ENCODE assay signal across 8 cellular contexts in the genomic region with DNA sequence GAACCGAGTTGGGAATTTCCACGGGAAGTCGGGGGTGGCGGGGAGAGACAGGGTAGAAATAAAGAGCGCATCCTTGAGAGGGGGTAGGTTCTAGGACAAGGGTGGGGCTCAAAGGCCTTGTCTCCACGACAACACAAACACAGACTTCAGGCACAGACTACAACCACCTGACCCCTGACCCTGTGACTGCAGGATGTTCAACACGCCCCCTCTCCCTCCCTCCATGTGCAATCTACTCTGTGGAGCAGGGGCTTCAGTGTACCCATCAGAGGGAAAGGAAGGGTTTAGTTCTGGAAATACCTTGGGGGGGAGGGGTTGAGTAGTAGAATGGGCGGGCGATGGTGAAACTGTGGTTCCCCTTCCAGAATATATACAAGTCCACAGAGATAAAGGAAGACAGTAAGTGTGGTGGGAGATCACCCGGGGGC. TPM values are rescaled to one million over a fixed set of nuclear protein-coding genes. Genes with fewer than 3 reads are reported as not detected.
DNase-seq lines count a peak whose midpoint lies in the region; ATAC-seq, FAIRE-seq and TF ChIP-seq lines count a peak whose summit lies in the region.

No MANE protein-coding gene starts in this region.

- H3K4me1 Mint-ChIP-seq in dendritic cell treated with granulocyte-macrophage colony-stimulating factor and Interleukin-4, amounts not matched to agents 40 ng/mL and 50 ng/mL, for 4 days (ENCODE audit: low read depth): peaks cover 69% of the 10 kb centered on the region

- no peak for TF ChIP-seq POLR2A in GM12891 (IDR thresholded peaks at IDR 0.05; ENCODE audit: low read depth, low read length)
- no peak for TF ChIP-seq POLR2A in HepG2 (IDR thresholded peaks at IDR 0.05; ENCODE audit: insufficient read depth in 1 of 2, low read depth in 2 of 2, low read length in 2 of 2)

- H3K4me3 ChIP-seq in HepG2 (replicated peaks in 1 of 3; ENCODE audit: insufficient read depth in 1 of 3, low read depth in 2 of 3, low read length in 3 of 3): peak overlapping the region; percentile 92 to 98 (median 98)

- intact Hi-C loops in dendritic cell treated with granulocyte-macrophage colony-stimulating factor and Interleukin-4, amounts not matched to agents 40 ng/mL and 50 ng/mL, for 4 days (cut with micrococcal nuclease): loop anchor here (1.0 to 5.0 kb wide), 2 partner anchors 9 to 33 kb away; no protein-coding TSS in a partner anchor
- intact Hi-C loops in HepG2 (cut with micrococcal nuclease; ENCODE audit: unreplicated experiment): loop anchor here (5.0 kb wide), 1 partner anchor 42 kb away; a partner anchor contains a TSS

- peak overlapping the region; percentile 100 for H3K4me3 Mint-ChIP-seq in dendritic cell treated with granulocyte-macrophage colony-stimulating factor and Interleukin-4, amounts not matched to agents 40 ng/mL and 50 ng/mL, for 4 days

- peak overlapping the region; percentile 83 for H3K27ac ChIP-seq in HepG2 (ENCODE audit: extremely low read length, insufficient read depth, low read length)

- WGBS in HepG2 (ENCODE audit: low lambda C conversion rate): 26% methylated on average over 10 of the region's 10 CpGs

- TF ChIP-seq CTCF in HepG2 (CRISPR knock-in tag; IDR thresholded peaks at IDR 0.05): no peak

- POLR2A ChIA-PET in HepG2 (lab: Yijun Ruan, JAX): no interaction called here

- peaks cover 3% of the 10 kb centered on the region; the same call in 1 of the 2 replicates for H4K20me1 ChIP-seq in HepG2 (ENCODE audit: insufficient read depth, low read length)

- in situ Hi-C loops in HepG2 (cut with HindIII; ENCODE audit: extremely low pct_ligation_motif_present, low pct_unique_long_range_greater_than_20kb): no loop called here

- H3K9me3 ChIP-seq in HepG2 (ENCODE audit: low read length): no peaks in the 10 kb centered on the region

- CTCF ChIA-PET in HepG2 (lab: Yijun Ruan, JAX; ENCODE audit: low intra/inter-chr PET ratio, low total read pairs): no interaction called here

- H3K36me3 ChIP-seq in HepG2 (replicated peaks in 1 of 2; ENCODE audit: control insufficient read depth in 1 of 2, insufficient read depth in 2 of 2, low read length in 2 of 2): peaks cover 4 to 11% of the 10 kb centered on the region in 2 experiments

- no peaks in the 10 kb centered on the region for H3K9me3 Mint-ChIP-seq in dendritic cell treated with granulocyte-macrophage colony-stimulating factor and Interleukin-4, amounts not matched to agents 40 ng/mL and 50 ng/mL, for 4 days

- TF ChIP-seq RAD21 in HepG2 (CRISPR knock-in tag; IDR thresholded peaks at IDR 0.05): no peak

- BruUV-seq in HepG2 (replicated peaks; lab: Mats Ljungman, UMichigan): no TSS peak

- H3K4me1 ChIP-seq in HepG2 (ENCODE audit: insufficient read depth, low read length): peaks cover 38% of the 10 kb centered on the region

- H3K36me3 Mint-ChIP-seq in dendritic cell treated with granulocyte-macrophage colony-stimulating factor and Interleukin-4, amounts not matched to agents 40 ng/mL and 50 ng/mL, for 4 days (ENCODE audit: low read depth): peaks cover 94% of the 10 kb centered on the region

- peak overlapping the region; percentile 98 for H3K27ac Mint-ChIP-seq in dendritic cell treated with granulocyte-macrophage colony-stimulating factor and Interleukin-4, amounts not matched to agents 40 ng/mL and 50 ng/mL, for 4 days

- peak; percentile 55 for DNase-seq in GM12891 (ENCODE audit: insufficient read length, low spot score)
- DNase-seq in NCI-H2196 (lab: John Stamatoyannopoulos, UW; ENCODE audit: unreplicated experiment): peak; percentile 78
- DNase-seq in activated CD4-positive, CD25-positive, alpha-beta regulatory T cell treated with anti-CD3 and anti-CD28 coated beads, Interleukin-2, amount 50 U/mL, for 72 hours: peak; percentile 60
- DNase-seq in HepG2 (ENCODE audit: low spot score): peak; percentile 80
- peak; percentile 51 to 78 for DNase-seq in stimulated activated CD4-positive, alpha-beta T cell treated with anti-CD3 and anti-CD28 coated beads, Interleukin-4, amount 100 ng/mL, for 4 hours

- H3K27me3 ChIP-seq in HepG2 (ENCODE audit: control insufficient read depth in 1 of 2, insufficient read depth in 2 of 2, low read length in 2 of 2): no peaks in the 10 kb centered on the region; a peak in 1 of 5 replicates

- peak overlapping the region; percentile 92 for H3K9ac ChIP-seq in HepG2 (ENCODE audit: insufficient read depth, low read depth, low read length)

- H3K79me2 ChIP-seq in HepG2 (ENCODE audit: insufficient read depth, low read length): peaks cover 20% of the 10 kb centered on the region

- peak overlapping the region; percentile 94 for H3K4me2 ChIP-seq in HepG2 (ENCODE audit: low read depth, low read length)

- H3K27me3 Mint-ChIP-seq in dendritic cell treated with granulocyte-macrophage colony-stimulating factor and Interleukin-4, amounts not matched to agents 40 ng/mL and 50 ng/mL, for 4 days: no peaks in the 10 kb centered on the region

- FAIRE-seq in GM12891 (lab: Jason Lieb, UNC) (peak; percentile 91), HepG2 (lab: Jason Lieb, UNC) (peak; percentile 77)

- no peak overlapping the region for H2AFZ ChIP-seq in HepG2 (ENCODE audit: low read length)

- TF ChIP-seq EP300 in HepG2 (IDR thresholded peaks at IDR 0.05; ENCODE audit: low read depth in 2 of 2, low read length in 2 of 2): no peak
- TF ChIP-seq EP300 in HepG2 (CRISPR knock-in tag; IDR thresholded peaks at IDR 0.05; ENCODE audit: borderline replicate concordance): 0 out of 2 replicates have a peak, but pooled peaks have one; percentile 23

- ATAC-seq in HepG2 (peak; percentile 30), GM18870 (IDR thresholded peaks at IDR 0.05; ENCODE audit: unreplicated experiment) (no peak), GM18909 (IDR thresholded peaks at IDR 0.05; ENCODE audit: poor library complexity, unreplicated experiment) (no peak)

RNA-seq across cellular contexts. Expression of a gene that starts 0.7 kb away (rescaled TPM):
- 48.1 TPM for polyA plus RNA-seq in GM12891 (2012; ENCODE audit: low read depth, missing spikeins)
- 16.4 and 32.3 TPM in 2 replicates for total RNA-seq in HepG2 (2016; rRNA removed; fragmentation: Illumina TruSeq; extraction: Trizol)
- 3.4 and 4.1 TPM in 2 replicates for total RNA-seq in HepG2 (2016; cell fraction: cytosol; rRNA removed; fragmentation: Illumina TruSeq; extraction: Trizol; ENCODE audit: low read depth)
- total RNA-seq in HepG2 (2016; cell fraction: insoluble cytoplasmic fraction; rRNA removed; fragmentation: Illumina TruSeq; extraction: Trizol): 13.6 and 35.0 TPM in 2 replicates
- total RNA-seq in HepG2 (2016; cell fraction: membrane; rRNA removed; fragmentation: Illumina TruSeq; extraction: Trizol): 11.4 and 11.8 TPM in 2 replicates
- total RNA-seq in HepG2 (2016; cell fraction: nucleus; rRNA removed; fragmentation: Illumina TruSeq; extraction: Trizol): 44.6 and 52.1 TPM in 2 replicates
- 27.4 and 34.1 TPM in 2 replicates for polyA plus RNA-seq in HepG2 (2011; rRNA removed)
- 14.8 and 18.3 TPM in 2 replicates for polyA plus RNA-seq in HepG2 (2011; cell fraction: cytosol; rRNA removed)
- 62.2 and 64.2 TPM in 2 replicates for polyA plus RNA-seq in HepG2 (2011; cell fraction: nucleus; rRNA removed)
- 21.4 and 27.7 TPM in 2 replicates for polyA plus RNA-seq in HepG2 (2012)
- polyA plus RNA-seq in HepG2 (2016; cell fraction: cytosol; fragmentation: Illumina TruSeq; extraction: Trizol; ENCODE audit: low read depth): 3.1 and 3.4 TPM in 2 replicates
- polyA plus RNA-seq in HepG2 (2016; cell fraction: insoluble cytoplasmic fraction; fragmentation: Illumina TruSeq; extraction: Trizol; ENCODE audit: low read depth): 15.2 and 22.3 TPM in 2 replicates
- polyA plus RNA-seq in HepG2 (2016; cell fraction: membrane; fragmentation: Illumina TruSeq; extraction: Trizol; ENCODE audit: low read depth): 9.3 and 9.6 TPM in 2 replicates
- 88.3 and 92.5 TPM in 2 replicates for polyA plus RNA-seq in HepG2 (2016; cell fraction: nucleus; fragmentation: Illumina TruSeq; extraction: Trizol; ENCODE audit: insufficient read depth, low read depth)
- polyA minus RNA-seq in HepG2 (2011; rRNA and poly(A)+ RNA removed; ENCODE audit: low replicate concordance): 44.2 and 51.1 TPM in 2 replicates
- 23.7 and 33.9 TPM in 2 replicates for polyA minus RNA-seq in HepG2 (2011; cell fraction: cytosol; rRNA and poly(A)+ RNA removed)
- 18.7 and 22.5 TPM in 2 replicates for polyA minus RNA-seq in HepG2 (2011; cell fraction: nucleus; rRNA and poly(A)+ RNA removed)

RNA-seq across cellular contexts. Expression of a gene that starts 3.0 kb away (rescaled TPM):
- polyA plus RNA-seq in GM12891 (2012; ENCODE audit: low read depth, missing spikeins): 8.5 TPM
- total RNA-seq in HepG2 (2016; rRNA removed; fragmentation: Illumina TruSeq; extraction: Trizol): 6.6 and 8.0 TPM in 2 replicates
- 2.3 and 2.6 TPM in 2 replicates for total RNA-seq in HepG2 (2016; cell fraction: cytosol; rRNA removed; fragmentation: Illumina TruSeq; extraction: Trizol; ENCODE audit: low read depth)
- total RNA-seq in HepG2 (2016; cell fraction: insoluble cytoplasmic fraction; rRNA removed; fragmentation: Illumina TruSeq; extraction: Trizol): 5.5 and 8.7 TPM in 2 replicates
- 7.1 and 7.2 TPM in 2 replicates for total RNA-seq in HepG2 (2016; cell fraction: membrane; rRNA removed; fragmentation: Illumina TruSeq; extraction: Trizol)
- 5.7 and 6.4 TPM in 2 replicates for total RNA-seq in HepG2 (2016; cell fraction: nucleus; rRNA removed; fragmentation: Illumina TruSeq; extraction: Trizol)
- 10.6 and 13.4 TPM in 2 replicates for polyA plus RNA-seq in HepG2 (2011; rRNA removed)
- polyA plus RNA-seq in HepG2 (2011; cell fraction: cytosol; rRNA removed): 8.3 and 11.3 TPM in 2 replicates
- 21.6 and 22.3 TPM in 2 replicates for polyA plus RNA-seq in HepG2 (2011; cell fraction: nucleus; rRNA removed)
- polyA plus RNA-seq in HepG2 (2012): 7.0 and 7.7 TPM in 2 replicates
- polyA plus RNA-seq in HepG2 (2016; cell fraction: cytosol; fragmentation: Illumina TruSeq; extraction: Trizol; ENCODE audit: low read depth): 1.6 and 1.7 TPM in 2 replicates
- 6.1 and 6.4 TPM in 2 replicates for polyA plus RNA-seq in HepG2 (2016; cell fraction: insoluble cytoplasmic fraction; fragmentation: Illumina TruSeq; extraction: Trizol; ENCODE audit: low read depth)
- polyA plus RNA-seq in HepG2 (2016; cell fraction: membrane; fragmentation: Illumina TruSeq; extraction: Trizol; ENCODE audit: low read depth): 5.8 and 6.0 TPM in 2 replicates
- polyA plus RNA-seq in HepG2 (2016; cell fraction: nucleus; fragmentation: Illumina TruSeq; extraction: Trizol; ENCODE audit: insufficient read depth, low read depth): 12.9 TPM in 2 replicates
- 17.5 and 28.0 TPM in 2 replicates for polyA minus RNA-seq in HepG2 (2011; rRNA and poly(A)+ RNA removed; ENCODE audit: low replicate concordance)
- 5.7 and 6.2 TPM in 2 replicates for polyA minus RNA-seq in HepG2 (2011; cell fraction: cytosol; rRNA and poly(A)+ RNA removed)
- polyA minus RNA-seq in HepG2 (2011; cell fraction: nucleus; rRNA and poly(A)+ RNA removed): 7.8 and 9.8 TPM in 2 replicates

RNA-seq across cellular contexts. Expression of a gene that starts 8.2 kb away (rescaled TPM):
- 35.0 TPM for polyA plus RNA-seq in GM12891 (2012; ENCODE audit: low read depth, missing spikeins)
- total RNA-seq in HepG2 (2016; rRNA removed; fragmentation: Illumina TruSeq; extraction: Trizol): 48.9 and 49.4 TPM in 2 replicates
- total RNA-seq in HepG2 (2016; cell fraction: cytosol; rRNA removed; fragmentation: Illumina TruSeq; extraction: Trizol; ENCODE audit: low read depth): 9.4 and 11.8 TPM in 2 replicates
- 39.5 and 51.1 TPM in 2 replicates for total RNA-seq in HepG2 (2016; cell fraction: insoluble cytoplasmic fraction; rRNA removed; fragmentation: Illumina TruSeq; extraction: Trizol)
- total RNA-seq in HepG2 (2016; cell fraction: membrane; rRNA removed; fragmentation: Illumina TruSeq; extraction: Trizol): 35.4 and 40.7 TPM in 2 replicates
- total RNA-seq in HepG2 (2016; cell fraction: nucleus; rRNA removed; fragmentation: Illumina TruSeq; extraction: Trizol): 28.1 and 35.0 TPM in 2 replicates
- polyA plus RNA-seq in HepG2 (2011; rRNA removed): 21.5 and 21.8 TPM in 2 replicates
- 8.9 and 9.8 TPM in 2 replicates for polyA plus RNA-seq in HepG2 (2011; cell fraction: cytosol; rRNA removed)
- 37.6 and 42.8 TPM in 2 replicates for polyA plus RNA-seq in HepG2 (2011; cell fraction: nucleus; rRNA removed)
- polyA plus RNA-seq in HepG2 (2012): 28.0 and 40.6 TPM in 2 replicates
- 9.5 and 11.3 TPM in 2 replicates for polyA plus RNA-seq in HepG2 (2016; cell fraction: cytosol; fragmentation: Illumina TruSeq; extraction: Trizol; ENCODE audit: low read depth)
- polyA plus RNA-seq in HepG2 (2016; cell fraction: insoluble cytoplasmic fraction; fragmentation: Illumina TruSeq; extraction: Trizol; ENCODE audit: low read depth): 46.2 and 62.5 TPM in 2 replicates
- polyA plus RNA-seq in HepG2 (2016; cell fraction: membrane; fragmentation: Illumina TruSeq; extraction: Trizol; ENCODE audit: low read depth): 27.7 and 31.8 TPM in 2 replicates
- polyA plus RNA-seq in HepG2 (2016; cell fraction: nucleus; fragmentation: Illumina TruSeq; extraction: Trizol; ENCODE audit: insufficient read depth, low read depth): 75.8 and 76.6 TPM in 2 replicates
- polyA minus RNA-seq in HepG2 (2011; rRNA and poly(A)+ RNA removed; ENCODE audit: low replicate concordance): 15.6 and 16.1 TPM in 2 replicates
- 7.0 and 9.3 TPM in 2 replicates for polyA minus RNA-seq in HepG2 (2011; cell fraction: cytosol; rRNA and poly(A)+ RNA removed)
- polyA minus RNA-seq in HepG2 (2011; cell fraction: nucleus; rRNA and poly(A)+ RNA removed): 10.8 and 15.5 TPM in 2 replicates

RNA-seq across cellular contexts. Expression of a gene that starts 15.8 kb away (rescaled TPM):
- polyA plus RNA-seq in GM12891 (2012; ENCODE audit: low read depth, missing spikeins): 16.3 TPM
- total RNA-seq in HepG2 (2016; rRNA removed; fragmentation: Illumina TruSeq; extraction: Trizol): 16.5 and 22.9 TPM in 2 replicates
- total RNA-seq in HepG2 (2016; cell fraction: cytosol; rRNA removed; fragmentation: Illumina TruSeq; extraction: Trizol; ENCODE audit: low read depth): 5.6 and 5.8 TPM in 2 replicates
- 14.4 and 22.0 TPM in 2 replicates for total RNA-seq in HepG2 (2016; cell fraction: insoluble cytoplasmic fraction; rRNA removed; fragmentation: Illumina TruSeq; extraction: Trizol)
- 14.1 and 14.8 TPM in 2 replicates for total RNA-seq in HepG2 (2016; cell fraction: membrane; rRNA removed; fragmentation: Illumina TruSeq; extraction: Trizol)
- 21.1 and 24.8 TPM in 2 replicates for total RNA-seq in HepG2 (2016; cell fraction: nucleus; rRNA removed; fragmentation: Illumina TruSeq; extraction: Trizol)
- polyA plus RNA-seq in HepG2 (2011; rRNA removed): 47.4 and 55.8 TPM in 2 replicates
- polyA plus RNA-seq in HepG2 (2011; cell fraction: cytosol; rRNA removed): 24.1 and 32.5 TPM in 2 replicates
- polyA plus RNA-seq in HepG2 (2011; cell fraction: nucleus; rRNA removed): 260 and 280 TPM in 2 replicates
- polyA plus RNA-seq in HepG2 (2012): 33.1 and 35.4 TPM in 2 replicates
- polyA plus RNA-seq in HepG2 (2016; cell fraction: cytosol; fragmentation: Illumina TruSeq; extraction: Trizol; ENCODE audit: low read depth): 4.2 and 4.6 TPM in 2 replicates
- polyA plus RNA-seq in HepG2 (2016; cell fraction: insoluble cytoplasmic fraction; fragmentation: Illumina TruSeq; extraction: Trizol; ENCODE audit: low read depth): 12.1 and 14.6 TPM in 2 replicates
- 9.4 and 10.4 TPM in 2 replicates for polyA plus RNA-seq in HepG2 (2016; cell fraction: membrane; fragmentation: Illumina TruSeq; extraction: Trizol; ENCODE audit: low read depth)
- polyA plus RNA-seq in HepG2 (2016; cell fraction: nucleus; fragmentation: Illumina TruSeq; extraction: Trizol; ENCODE audit: insufficient read depth, low read depth): 53.5 and 54.5 TPM in 2 replicates
- polyA minus RNA-seq in HepG2 (2011; rRNA and poly(A)+ RNA removed; ENCODE audit: low replicate concordance): 47.5 and 84.0 TPM in 2 replicates
- 16.0 and 18.0 TPM in 2 replicates for polyA minus RNA-seq in HepG2 (2011; cell fraction: cytosol; rRNA and poly(A)+ RNA removed)
- 45.7 and 51.1 TPM in 2 replicates for polyA minus RNA-seq in HepG2 (2011; cell fraction: nucleus; rRNA and poly(A)+ RNA removed)

RNA-seq across cellular contexts. Expression of a gene that starts 25.1 kb away (rescaled TPM):
- polyA plus RNA-seq in GM12891 (2012; ENCODE audit: low read depth, missing spikeins): 143 TPM
- total RNA-seq in HepG2 (2016; rRNA removed; fragmentation: Illumina TruSeq; extraction: Trizol): 87.0 and 118 TPM in 2 replicates
- 21.9 and 25.1 TPM in 2 replicates for total RNA-seq in HepG2 (2016; cell fraction: cytosol; rRNA removed; fragmentation: Illumina TruSeq; extraction: Trizol; ENCODE audit: low read depth)
- 97.0 and 123 TPM in 2 replicates for total RNA-seq in HepG2 (2016; cell fraction: insoluble cytoplasmic fraction; rRNA removed; fragmentation: Illumina TruSeq; extraction: Trizol)
- total RNA-seq in HepG2 (2016; cell fraction: membrane; rRNA removed; fragmentation: Illumina TruSeq; extraction: Trizol): 19.5 and 24.7 TPM in 2 replicates
- total RNA-seq in HepG2 (2016; cell fraction: nucleus; rRNA removed; fragmentation: Illumina TruSeq; extraction: Trizol): 35.5 and 41.4 TPM in 2 replicates
- polyA plus RNA-seq in HepG2 (2011; rRNA removed): 75.5 and 92.2 TPM in 2 replicates
- polyA plus RNA-seq in HepG2 (2011; cell fraction: cytosol; rRNA removed): 41.4 and 48.4 TPM in 2 replicates
- 65.1 and 96.7 TPM in 2 replicates for polyA plus RNA-seq in HepG2 (2011; cell fraction: nucleus; rRNA removed)
- polyA plus RNA-seq in HepG2 (2012): 78.6 and 94.5 TPM in 2 replicates
- 20.6 and 21.5 TPM in 2 replicates for polyA plus RNA-seq in HepG2 (2016; cell fraction: cytosol; fragmentation: Illumina TruSeq; extraction: Trizol; ENCODE audit: low read depth)
- 142 and 148 TPM in 2 replicates for polyA plus RNA-seq in HepG2 (2016; cell fraction: insoluble cytoplasmic fraction; fragmentation: Illumina TruSeq; extraction: Trizol; ENCODE audit: low read depth)
- 20.0 and 22.3 TPM in 2 replicates for polyA plus RNA-seq in HepG2 (2016; cell fraction: membrane; fragmentation: Illumina TruSeq; extraction: Trizol; ENCODE audit: low read depth)
- polyA plus RNA-seq in HepG2 (2016; cell fraction: nucleus; fragmentation: Illumina TruSeq; extraction: Trizol; ENCODE audit: insufficient read depth, low read depth): 80.0 and 80.7 TPM in 2 replicates
- polyA minus RNA-seq in HepG2 (2011; rRNA and poly(A)+ RNA removed; ENCODE audit: low replicate concordance): 11.7 and 27.1 TPM in 2 replicates
- 14.2 and 19.7 TPM in 2 replicates for polyA minus RNA-seq in HepG2 (2011; cell fraction: cytosol; rRNA and poly(A)+ RNA removed)
- polyA minus RNA-seq in HepG2 (2011; cell fraction: nucleus; rRNA and poly(A)+ RNA removed): 28.1 and 34.1 TPM in 2 replicates
